Comparison of ENCODE assay signal across 17 cellular contexts in the genomic region with DNA sequence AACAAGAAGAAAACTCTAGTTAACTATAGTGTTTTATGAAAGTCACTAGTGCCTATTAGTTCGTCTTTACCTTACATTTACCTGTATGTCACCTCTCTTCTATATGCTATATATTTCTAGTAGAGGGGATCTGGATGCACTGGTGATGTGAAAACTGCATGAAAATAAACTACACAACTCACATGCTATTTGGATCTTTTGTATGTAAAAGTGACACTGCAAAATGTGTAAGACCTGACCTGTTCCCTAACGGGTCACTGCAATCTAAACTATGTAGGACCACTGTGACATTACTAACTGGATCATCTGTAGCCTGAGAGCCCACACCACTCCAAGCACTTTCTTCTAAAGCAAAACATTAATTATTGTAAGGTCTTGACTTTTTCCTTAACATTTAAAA. TPM values are rescaled to one million over a fixed set of nuclear protein-coding genes. Genes with fewer than 3 reads are reported as not detected.
DNase-seq lines count a peak whose midpoint lies in the region; ATAC-seq and TF ChIP-seq lines count a peak whose summit lies in the region.
"Had no signal": no experiment of that assay in that cellular context is flagged by ENCODE, and none has a peak within 500 bp of the region (broad histone marks: within the 10 kb centered on the region; RNA-seq: fewer than 3 reads in every experiment).

No MANE protein-coding gene starts in this region.

- H3K27me3 Mint-ChIP-seq in activated CD8-positive, alpha-beta T cell treated with anti-CD3 and anti-CD28 coated beads, Interleukin-2, amount 10 ng/mL, durations not matched to agents 7 days and 5 days (ENCODE audit: low read depth) = no peaks in the 10 kb centered on the region
- no peaks in the 10 kb centered on the region for H3K27me3 Mint-ChIP-seq in naive thymus-derived CD4-positive, alpha-beta T cell

- peak overlapping the region; percentile 91 for H3K4me3 Mint-ChIP-seq in activated CD8-positive, alpha-beta T cell treated with anti-CD3 and anti-CD28 coated beads, Interleukin-2, amount 10 ng/mL, durations not matched to agents 7 days and 5 days
- H3K4me3 Mint-ChIP-seq in naive thymus-derived CD4-positive, alpha-beta T cell = peak overlapping the region in 7 of 10 donors; percentile 92 to 97 (median 93)

- peaks cover 28% of the 10 kb centered on the region for H3K36me3 Mint-ChIP-seq in activated CD8-positive, alpha-beta T cell treated with anti-CD3 and anti-CD28 coated beads, Interleukin-2, amount 10 ng/mL, durations not matched to agents 7 days and 5 days (ENCODE audit: low read depth)
- H3K36me3 Mint-ChIP-seq in naive thymus-derived CD4-positive, alpha-beta T cell = peaks cover 6 to 17% (median 12%) of the 10 kb centered on the region in 5 donors

- POLR2A ChIA-PET in activated CD8-positive, alpha-beta T cell treated with anti-CD3 and anti-CD28 coated beads, Interleukin-2, amount 10 ng/mL, durations not matched to agents 7 days and 5 days (lab: Charles Lee) = no interaction called here
- POLR2A ChIA-PET in naive thymus-derived CD4-positive, alpha-beta T cell (lab: Charles Lee) = interaction anchor here (0.6 to 3.5 kb wide), 2 partner anchors 12 to 33 kb away, joined by 3 to 29 read pairs; no protein-coding TSS in a partner anchor

- H3K4me1 Mint-ChIP-seq in activated CD8-positive, alpha-beta T cell treated with anti-CD3 and anti-CD28 coated beads, Interleukin-2, amount 10 ng/mL, durations not matched to agents 7 days and 5 days (ENCODE audit: low read depth) = peaks cover 20% of the 10 kb centered on the region
- H3K4me1 Mint-ChIP-seq in naive thymus-derived CD4-positive, alpha-beta T cell = peaks cover 5 to 23% (median 19%) of the 10 kb centered on the region in 7 donors

- no peaks in the 10 kb centered on the region for H3K27me3 ChIP-seq in BLaER1
- no peaks in the 10 kb centered on the region for H3K27me3 ChIP-seq in naive thymus-derived CD4-positive, alpha-beta T cell (ENCODE audit: control insufficient read depth in 2 of 2, insufficient read depth in 2 of 2, low read length in 2 of 2)
- H3K27me3 ChIP-seq: heart left ventricle, ovary had no signal

- peaks cover 47% of the 10 kb centered on the region for H3K36me3 ChIP-seq in BLaER1
- peaks cover 0 to 29% (median 12%) of the 10 kb centered on the region in 3 experiments for H3K36me3 ChIP-seq in naive thymus-derived CD4-positive, alpha-beta T cell (ENCODE audit: control insufficient read depth in 2 of 3, insufficient read depth in 3 of 3, low read length in 3 of 3)
- H3K36me3 ChIP-seq: ovary had no signal

- CTCF ChIA-PET in activated CD8-positive, alpha-beta T cell treated with anti-CD3 and anti-CD28 coated beads, Interleukin-2, amount 10 ng/mL, durations not matched to agents 7 days and 5 days (lab: Charles Lee) = interaction anchor here (1.0 to 3.2 kb wide), 6 partner anchors 33 to 176 kb away, joined by 3 to 38 read pairs (median 5); no protein-coding TSS in a partner anchor
- CTCF ChIA-PET in naive thymus-derived CD4-positive, alpha-beta T cell (lab: Charles Lee) = interaction anchor here (3.1 kb wide), 1 partner anchor 47 kb away, joined by 19 read pairs; no protein-coding TSS in a partner anchor

- peak overlapping the region; percentile 91 for H3K4me2 ChIP-seq in BLaER1

- no peak overlapping the region for H3K27ac ChIP-seq in BLaER1
- no peak overlapping the region for H3K27ac ChIP-seq in naive thymus-derived CD4-positive, alpha-beta T cell (ENCODE audit: low read depth, low read length)
- H3K27ac ChIP-seq: heart left ventricle, ovary had no signal

- H4K20me1 ChIP-seq in BLaER1 = peaks cover 22% of the 10 kb centered on the region

- DNase-seq in HFF-Myc (ENCODE audit: extremely low read depth, low read depth) = no peak
- DNase-seq in activated CD8-positive, alpha-beta T cell treated with anti-CD3 and anti-CD28 coated beads, Interleukin-2, amount 10 ng/mL, durations not matched to agents 7 days and 5 days = no peak
- DNase-seq in naive thymus-derived CD4-positive, alpha-beta T cell = no peak
- no peak for DNase-seq in left lobe of liver (ENCODE audit: low spot score)
- no peak for DNase-seq in NOMO-1 treated with DMSO at 0.1 percent for 48 hours (lab: John Stamatoyannopoulos, UW; ENCODE audit: unreplicated experiment)
- DNase-seq in central memory CD4-positive, alpha-beta T cell = no peak
- DNase-seq: aorta; effector CD8-positive, alpha-beta T cell; heart left ventricle; NCI-H1436 treated with DMSO at 0.1 percent for 48 hours; NCI-H526 treated with DMSO at 0.1 percent for 48 hours; ovary; stimulated activated CD4-positive, alpha-beta T cell treated with anti-CD3 and anti-CD28 coated beads, Interleukin-1b, Interleukin-23, amount 100 ng/mL, for 48 hours; stimulated activated naive CD4-positive, alpha-beta T cell treated with Interleukin-2 at 50 U/mL for 16 hours had no signal

- H3K27ac Mint-ChIP-seq in activated CD8-positive, alpha-beta T cell treated with anti-CD3 and anti-CD28 coated beads, Interleukin-2, amount 10 ng/mL, durations not matched to agents 7 days and 5 days = no peak overlapping the region
- H3K27ac Mint-ChIP-seq in naive thymus-derived CD4-positive, alpha-beta T cell = peak overlapping the region in 2 of 9 donors; percentile 85 to 87

- H3K4me1 ChIP-seq in BLaER1 = peaks cover 16% of the 10 kb centered on the region
- peaks cover 9% of the 10 kb centered on the region in 2 donors for H3K4me1 ChIP-seq in naive thymus-derived CD4-positive, alpha-beta T cell (ENCODE audit: control insufficient read depth in 2 of 2, insufficient read depth in 2 of 2, low read length in 2 of 2)

- TF ChIP-seq CTCF in HFF-Myc (IDR thresholded peaks at IDR 0.05; ENCODE audit: low read depth, low read length, missing control alignments) = no peak

- ATAC-seq in activated CD8-positive, alpha-beta T cell treated with anti-CD3 and anti-CD28 coated beads, Interleukin-2, amount 10 ng/mL, durations not matched to agents 7 days and 5 days = no peak
- ATAC-seq in naive thymus-derived CD4-positive, alpha-beta T cell = no peak
- ATAC-seq in GM18519 (IDR thresholded peaks at IDR 0.05; ENCODE audit: low FRiP score, unreplicated experiment) (no peak), left lobe of liver (no peak)
- ATAC-seq: heart left ventricle had no signal

- intact Hi-C loops in naive thymus-derived CD4-positive, alpha-beta T cell (cut with micrococcal nuclease) = loop anchor here (2.0 to 10.0 kb wide), 4 partner anchors 87 to 185 kb away; a partner anchor contains a TSS

- H3K4me3 ChIP-seq in BLaER1 (no peak overlapping the region), HFF-Myc (replicated peaks; ENCODE audit: low read depth, low read length) (peak overlapping the region; percentile 90)
- H3K4me3 ChIP-seq in naive thymus-derived CD4-positive, alpha-beta T cell (ENCODE audit: low read length) = no peak overlapping the region

- no peaks in the 10 kb centered on the region for H3K9me3 Mint-ChIP-seq in activated CD8-positive, alpha-beta T cell treated with anti-CD3 and anti-CD28 coated beads, Interleukin-2, amount 10 ng/mL, durations not matched to agents 7 days and 5 days (ENCODE audit: insufficient read depth)
- peaks cover 0 to 2% (median 0%) of the 10 kb centered on the region in 11 donors for H3K9me3 Mint-ChIP-seq in naive thymus-derived CD4-positive, alpha-beta T cell

- H3K9me3 ChIP-seq in BLaER1 = no peaks in the 10 kb centered on the region
- H3K9me3 ChIP-seq in naive thymus-derived CD4-positive, alpha-beta T cell (ENCODE audit: control insufficient read depth in 2 of 3, low read length in 3 of 3) = no peaks in the 10 kb centered on the region
- H3K9me3 ChIP-seq: heart left ventricle, ovary had no signal

- H3K9ac ChIP-seq in BLaER1 = no peak overlapping the region

RNA-seq across cellular contexts. Expression of a gene that starts 1.7 kb away (rescaled TPM):
- total RNA-seq in activated CD8-positive, alpha-beta T cell treated with anti-CD3 and anti-CD28 coated beads, Interleukin-2, amount 10 ng/mL, durations not matched to agents 7 days and 5 days = 10 to 100 TPM; 57.9 to 61.1 TPM
- 10 to 100 TPM; 26.8 to 57.5 (median 40.1) TPM for total RNA-seq in naive thymus-derived CD4-positive, alpha-beta T cell
- 10 to 100 TPM; 17.7 to 24.4 TPM for polyA plus RNA-seq in naive thymus-derived CD4-positive, alpha-beta T cell
- total RNA-seq in left lobe of liver = 8.1 TPM

RNA-seq across cellular contexts. Expression of a gene that starts 43.8 kb away (rescaled TPM):
- total RNA-seq in activated CD8-positive, alpha-beta T cell treated with anti-CD3 and anti-CD28 coated beads, Interleukin-2, amount 10 ng/mL, durations not matched to agents 7 days and 5 days = not detected
- total RNA-seq in naive thymus-derived CD4-positive, alpha-beta T cell = not detected
- polyA plus RNA-seq in naive thymus-derived CD4-positive, alpha-beta T cell = not detected
- total RNA-seq in left lobe of liver = not detected
- total RNA-seq: aorta, heart left ventricle, liver had no signal
- polyA plus RNA-seq: heart left ventricle, liver, ovary had no signal

RNA-seq across cellular contexts. Expression of a gene that starts 54.6 kb away (rescaled TPM):
- total RNA-seq in activated CD8-positive, alpha-beta T cell treated with anti-CD3 and anti-CD28 coated beads, Interleukin-2, amount 10 ng/mL, durations not matched to agents 7 days and 5 days = under 1 TPM in 1 of 2 experiments, not detected in 1; 0.10 TPM
- total RNA-seq in naive thymus-derived CD4-positive, alpha-beta T cell = under 1 TPM in 1 of 5 experiments, not detected in 4; 0.10 TPM
- under 1 TPM; 0.05 to 0.09 TPM for polyA plus RNA-seq in naive thymus-derived CD4-positive, alpha-beta T cell
- total RNA-seq in left lobe of liver = 0.13 TPM
